In the genomic region with DNA sequence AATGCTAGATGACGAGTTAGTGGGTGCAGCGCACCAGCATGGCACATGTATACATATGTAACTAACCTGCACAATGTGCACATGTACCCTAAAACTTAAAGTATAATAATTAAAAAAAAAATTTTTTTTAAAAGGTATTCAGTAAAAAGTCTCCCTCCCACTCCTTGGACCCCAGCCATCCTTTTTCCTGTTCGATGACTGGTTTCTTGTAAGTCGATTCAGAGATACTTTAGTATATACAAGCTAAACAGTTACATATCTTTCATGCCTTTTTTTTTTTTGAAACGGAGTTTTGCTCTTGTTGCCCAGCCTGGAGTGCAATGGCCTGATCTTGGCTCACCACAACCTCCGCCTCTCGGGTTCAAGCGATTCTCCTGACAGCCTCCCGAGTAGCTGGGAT, we compare ENCODE assay signal across 7 cellular contexts. TPM values are rescaled to one million over a fixed set of nuclear protein-coding genes. Genes with fewer than 3 reads are reported as not detected.
DNase-seq lines count a peak whose midpoint lies in the region; ATAC-seq and TF ChIP-seq lines count a peak whose summit lies in the region.
"Not testable (repeated sequence)": the region's sequence is repeated elsewhere in the genome, so short reads cannot be mapped to it uniquely, and the experiment has no call there.

No MANE protein-coding gene starts in this region.

- H3K9me3 ChIP-seq in MG63; hepatocyte (ENCODE audit: low read depth); thoracic aorta: not testable (repeated sequence)

- not testable (repeated sequence) for H3K79me2 ChIP-seq in hepatocyte

- H3K27me3 ChIP-seq in MG63; hepatocyte; thoracic aorta (replicated peaks; ENCODE audit: insufficient read depth): not testable (repeated sequence)

- DNase-seq in MG63 (peak; percentile 5), astrocyte of the spinal cord (ENCODE audit: low read depth, low spot score) (peak; percentile 30), dermis blood vessel endothelial cell (peak; percentile 63), fibroblast of the aortic adventitia (ENCODE audit: low read depth) (peak; percentile 51)
- not testable (repeated sequence) for DNase-seq in hepatocyte (ENCODE audit: low spot score); nephron progenitor cell; thoracic aorta (ENCODE audit: low spot score)

- H3K4me1 ChIP-seq in hepatocyte (ENCODE audit: insufficient read depth) (peaks cover 12% of the 10 kb centered on the region), thoracic aorta (ENCODE audit: control insufficient read depth in 1 of 2, low read depth in 2 of 2) (peaks cover 9 to 58% of the 10 kb centered on the region in 2 donors)

- H3K9me3 Mint-ChIP-seq in nephron progenitor cell = not testable (repeated sequence)

- peak overlapping the region; percentile 32 for H3K27ac ChIP-seq in hepatocyte
- peak overlapping the region; percentile 58 to 61 for H3K27ac ChIP-seq in thoracic aorta

- H3K4me3 ChIP-seq in MG63; astrocyte of the spinal cord (ENCODE audit: low read depth, low read length); fibroblast of the aortic adventitia (ENCODE audit: low read depth, low read length); hepatocyte: not testable (repeated sequence)
- H3K4me3 ChIP-seq in thoracic aorta = peak overlapping the region; percentile 33

- H3K36me3 Mint-ChIP-seq in nephron progenitor cell (ENCODE audit: low read depth) = peaks cover 35% of the 10 kb centered on the region

- H3K27me3 Mint-ChIP-seq in nephron progenitor cell (ENCODE audit: low read depth, poor library complexity) = not testable (repeated sequence)

- ATAC-seq in thoracic aorta (ENCODE audit: insufficient number of reproducible peaks, low FRiP score, low read depth) = not testable (repeated sequence)

- in situ Hi-C loops in astrocyte of the spinal cord (cut with HindIII; ENCODE audit: low sequenced_read_pairs) = not testable (repeated sequence)

- H3K36me3 ChIP-seq in MG63; hepatocyte (replicated peaks; ENCODE audit: insufficient read depth, low read depth); thoracic aorta: not testable (repeated sequence)

- WGBS in hepatocyte (ENCODE audit: low lambda C conversion rate, missing lambda C conversion rate) = 88% methylated on average over 8 of the region's 9 CpGs

- not testable (repeated sequence) for H3K4me3 Mint-ChIP-seq in nephron progenitor cell

- not testable (repeated sequence) for TF ChIP-seq CTCF in astrocyte of the spinal cord (IDR thresholded peaks at IDR 0.05; ENCODE audit: low read depth, low read length); fibroblast of the aortic adventitia (IDR thresholded peaks at IDR 0.05; ENCODE audit: insufficient read depth, low read length); hepatocyte (IDR thresholded peaks at IDR 0.05; ENCODE audit: poor library complexity); nephron progenitor cell (IDR thresholded peaks at IDR 0.05); thoracic aorta (IDR thresholded peaks at IDR 0.05)

- not testable (repeated sequence) for H3K4me2 ChIP-seq in hepatocyte

- H3K4me1 Mint-ChIP-seq in nephron progenitor cell = peaks cover 43% of the 10 kb centered on the region

- H3K9me2 ChIP-seq in hepatocyte (replicated peaks; ENCODE audit: insufficient read depth) = not testable (repeated sequence)

- H3K27ac Mint-ChIP-seq in nephron progenitor cell = peak overlapping the region; percentile 85

- H2AFZ ChIP-seq in hepatocyte = not testable (repeated sequence)

- H4K20me1 ChIP-seq in hepatocyte (ENCODE audit: insufficient read depth, poor library complexity, severe bottlenecking) = not testable (repeated sequence)

RNA-seq across cellular contexts. Expression of a gene that starts 25.8 kb away (rescaled TPM):
- 17.3 and 70.4 TPM in 2 replicates for total RNA-seq in MG63 (2014; rRNA removed; shearing (Covaris generic); ENCODE audit: low replicate concordance)
- total RNA-seq in dermis blood vessel endothelial cell (89.5 and 91.2 TPM in 2 replicates), fibroblast of the aortic adventitia (ENCODE audit: low replicate concordance) (46.5 and 105 TPM in 2 replicates), hepatocyte (106 and 143 TPM in 2 replicates), thoracic aorta (100 to 1,000 TPM; 101 to 122 TPM)
- 211 and 232 TPM in 2 replicates for polyA plus RNA-seq in hepatocyte

RNA-seq across cellular contexts. Expression of a gene that starts 31.1 kb away (rescaled TPM):
- 12.5 and 29.6 TPM in 2 replicates for total RNA-seq in MG63 (2014; rRNA removed; shearing (Covaris generic); ENCODE audit: low replicate concordance)
- total RNA-seq in dermis blood vessel endothelial cell (99.0 and 104 TPM in 2 replicates), fibroblast of the aortic adventitia (ENCODE audit: low replicate concordance) (32.9 and 65.1 TPM in 2 replicates), hepatocyte (29.5 and 37.9 TPM in 2 replicates), thoracic aorta (10 to 100 TPM; 41.2 to 46.3 TPM)
- 16.1 and 21.2 TPM in 2 replicates for polyA plus RNA-seq in hepatocyte

RNA-seq across cellular contexts. Expression of a gene that starts 35.9 kb away (rescaled TPM):
- 6.0 and 8.8 TPM in 2 replicates for total RNA-seq in MG63 (2014; rRNA removed; shearing (Covaris generic); ENCODE audit: low replicate concordance)
- total RNA-seq in dermis blood vessel endothelial cell (8.0 and 13.7 TPM in 2 replicates), fibroblast of the aortic adventitia (ENCODE audit: low replicate concordance) (6.4 and 13.9 TPM in 2 replicates), hepatocyte (5.4 and 14.2 TPM in 2 replicates), thoracic aorta (10 to 100 TPM; 10.4 to 11.8 TPM)
- polyA plus RNA-seq in hepatocyte = 3.5 and 7.1 TPM in 2 replicates

RNA-seq across cellular contexts. Expression of a gene that starts 55.5 kb away (rescaled TPM):
- 161 and 178 TPM in 2 replicates for total RNA-seq in MG63 (2014; rRNA removed; shearing (Covaris generic); ENCODE audit: low replicate concordance)
- 184 and 218 TPM in 2 replicates for total RNA-seq in dermis blood vessel endothelial cell
- 75.6 and 144 TPM in 2 replicates for total RNA-seq in fibroblast of the aortic adventitia (ENCODE audit: low replicate concordance)
- total RNA-seq in hepatocyte = 120 and 126 TPM in 2 replicates
- 86.6 and 112 TPM in 2 replicates for polyA plus RNA-seq in hepatocyte
- total RNA-seq in thoracic aorta = 10 to 100 TPM; 71.5 to 76.1 TPM

RNA-seq across cellular contexts. Expression of a gene that starts 55.6 kb away (rescaled TPM):
- 6.3 and 11.9 TPM in 2 replicates for total RNA-seq in MG63 (2014; rRNA removed; shearing (Covaris generic); ENCODE audit: low replicate concordance)
- total RNA-seq in dermis blood vessel endothelial cell (54.4 and 66.4 TPM in 2 replicates), fibroblast of the aortic adventitia (ENCODE audit: low replicate concordance) (42.5 and 78.1 TPM in 2 replicates), hepatocyte (48.9 and 50.2 TPM in 2 replicates), thoracic aorta (10 to 100 TPM; 78.3 to 83.8 TPM)
- 75.2 and 78.5 TPM in 2 replicates for polyA plus RNA-seq in hepatocyte
